In the genomic region with DNA sequence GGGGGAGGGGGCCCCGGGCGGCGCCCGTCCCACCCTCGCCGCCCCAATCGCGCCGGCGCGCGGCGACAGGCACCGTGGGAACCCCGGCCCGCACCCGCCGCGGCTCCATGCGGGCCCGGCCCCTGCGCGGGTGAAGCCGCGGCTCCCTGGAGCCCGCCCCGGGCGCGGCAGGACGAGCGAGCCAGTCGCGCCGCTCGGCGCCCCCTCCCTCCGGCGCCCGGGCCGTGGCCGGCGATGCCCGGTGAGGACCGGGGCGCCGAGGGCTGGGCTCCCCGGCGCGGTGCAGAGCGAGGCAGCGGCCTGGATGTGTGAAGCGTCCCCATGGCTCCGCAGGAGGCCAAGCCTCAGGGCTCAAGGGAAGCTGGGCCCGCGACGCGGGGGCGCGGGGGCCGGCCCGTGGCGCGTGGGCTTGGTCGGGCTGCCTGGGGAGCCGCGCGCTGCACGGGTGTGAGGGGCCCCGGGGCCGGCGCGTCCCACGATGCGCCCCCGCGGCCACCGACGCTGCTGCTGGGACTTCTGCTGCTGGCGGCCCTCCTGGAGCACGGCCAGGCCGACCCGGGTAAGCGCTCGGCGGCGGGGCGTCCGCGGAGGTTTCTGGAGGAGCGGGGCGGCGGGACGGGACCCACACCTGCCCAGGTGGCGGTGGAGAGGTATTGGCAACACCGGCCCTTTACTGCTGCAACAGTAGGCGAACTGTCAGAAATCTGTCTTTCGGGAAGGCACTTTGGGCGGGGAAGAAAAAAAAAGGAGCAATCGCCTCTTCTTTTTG, we compare ENCODE assay signal across 9 cellular contexts. TPM values are rescaled to one million over a fixed set of nuclear protein-coding genes. Genes with fewer than 3 reads are reported as not detected.
A peak's percentile ranks its signal among the peaks of the same experiment; 100 is the strongest.
DNase-seq lines count a peak whose midpoint lies in the region; ATAC-seq, FAIRE-seq and TF ChIP-seq lines count a peak whose summit lies in the region.
"Had no signal": no experiment of that assay in that cellular context is flagged by ENCODE, and none has a peak within 500 bp of the region (broad histone marks: within the 10 kb centered on the region; RNA-seq: fewer than 3 reads in every experiment).

No MANE protein-coding gene starts in this region.

- H3F3A ChIP-seq in PC-9 (ENCODE audit: insufficient read depth, low read depth) = peaks cover 28% of the 10 kb centered on the region

- DNase-seq in NCI-H748 (lab: John Stamatoyannopoulos, UW; ENCODE audit: unreplicated experiment) (peak; percentile 68), NCI-H748 treated with DMSO at 0.1 percent for 48 hours (lab: John Stamatoyannopoulos, UW) (no peak), PC-9 (peak in 1 of 2 experiments; percentile 30), frontal cortex (ENCODE audit: low spot score in 2 of 2) (peak; percentile 23 to 35), gastrocnemius medialis (no peak), NCI-H1436 treated with DMSO at 0.1 percent for 48 hours (lab: John Stamatoyannopoulos, UW) (no peak)

- no TSS peak for BruUV-seq in PC-9 (replicated peaks; lab: Mats Ljungman, UMichigan)

- TF ChIP-seq POLR2A in gastrocnemius medialis (IDR thresholded peaks at IDR 0.05) = no peak

- H3K27me3 ChIP-seq in PC-9 (ENCODE audit: insufficient read depth, low read depth) (no peaks in the 10 kb centered on the region), gastrocnemius medialis (peaks cover 8 to 20% (median 11%) of the 10 kb centered on the region in 3 donors)

- H3K4me2 ChIP-seq in PC-9 = peak overlapping the region; percentile 83

- peak overlapping the region; percentile 84 for H2AFZ ChIP-seq in PC-9

- 0 out of 2 replicates have a peak, but pooled peaks cover 8% of the 10 kb centered on the region for H3K79me2 ChIP-seq in PC-9 (ENCODE audit: low read depth)

- intact Hi-C loops in PC-9 (cut with micrococcal nuclease; ENCODE audit: unreplicated experiment) = no loop called here
- intact Hi-C loops in gastrocnemius medialis (cut with DNase I; ENCODE audit: low total_unique reads) = no loop called here

- ATAC-seq in gastrocnemius medialis (no peak), HG03139 (IDR thresholded peaks at IDR 0.05; ENCODE audit: unreplicated experiment) (no peak), HG03095 (IDR thresholded peaks at IDR 0.05; ENCODE audit: unreplicated experiment) (no peak)

- H3K36me3 ChIP-seq in PC-9 (ENCODE audit: low read depth) (no peaks in the 10 kb centered on the region), gastrocnemius medialis (no peaks in the 10 kb centered on the region)

- H3K4me3 ChIP-seq in PC-9 (peak overlapping the region; percentile 70), gastrocnemius medialis (peak overlapping the region; percentile 29 to 46 (median 38))

- in situ Hi-C loops in gastrocnemius medialis (cut with MboI; ENCODE audit: low sequenced_read_pairs in 4 of 4) = no loop called here

- no peak for FAIRE-seq in frontal cortex (lab: Jason Lieb, UNC)

- POLR2A ChIA-PET in PC-9 (lab: Charles Lee; ENCODE audit: unreplicated experiment) = no interaction called here

- H3K27ac ChIP-seq in PC-9 (no peak overlapping the region), gastrocnemius medialis (no peak overlapping the region)

- no peaks in the 10 kb centered on the region for H3K9me2 ChIP-seq in PC-9 (ENCODE audit: insufficient read depth)

- TF ChIP-seq CTCF in PC-9 (conservative IDR thresholded peaks at IDR 0.05) (no peak), gastrocnemius medialis (IDR thresholded peaks at IDR 0.05 in 4 of 5, conservative IDR thresholded peaks at IDR 0.05 in 1 of 5) (no peak)

- H4K20me1 ChIP-seq in PC-9 (ENCODE audit: insufficient read depth) = no peaks in the 10 kb centered on the region

- no peaks in the 10 kb centered on the region for H3K9me3 ChIP-seq in PC-9 (ENCODE audit: insufficient read depth, low read depth)
- no peaks in the 10 kb centered on the region for H3K9me3 ChIP-seq in gastrocnemius medialis

- CTCF ChIA-PET in PC-9 (lab: Charles Lee) = no interaction called here

- H3K4me1 ChIP-seq in PC-9 (replicated peaks; ENCODE audit: insufficient read depth) (peaks cover 39% of the 10 kb centered on the region), gastrocnemius medialis (no peaks in the 10 kb centered on the region)

RNA-seq across cellular contexts. Expression of a gene that starts 0.6 kb away (rescaled TPM):
- total RNA-seq in PC-9 (2021) (2.0 and 3.5 TPM in 2 replicates), frontal cortex (38.7 TPM), gastrocnemius medialis (under 1 TPM in 1 of 4 donors, not detected in 3; 0.09 TPM)
- total RNA-seq: T-helper 2 cell treated with Interferon-gamma antibody and Interleukin-4, amounts not matched to agents 100 ng/mL and 5 ng/mL, for 36 hours had no signal

Comparison
In these comparisons a context has a peak if more than half of its experiments do, and no peak if none do; other contexts are left out.
1. DNase-seq: peak in NCI-H748 (single experiment) and frontal cortex (2 of 2); none in NCI-H748 treated with DMSO at 0.1 percent for 48 hours (single experiment), gastrocnemius medialis (0 of 2) and NCI-H1436 treated with DMSO at 0.1 percent for 48 hours (single experiment).